Comparison of ENCODE assay signal across 11 cellular contexts in genomic region chr19:50356691-50357177, GRCh38. TPM values are rescaled to one million over a fixed set of nuclear protein-coding genes. Genes with fewer than 3 reads are reported as not detected.
DNase-seq lines count a peak whose midpoint lies in the region; ATAC-seq and TF ChIP-seq lines count a peak whose summit lies in the region.
"Had no signal": no experiment of that assay in that cellular context is flagged by ENCODE, and none has a peak within 500 bp of the region (broad histone marks: within the 10 kb centered on the region; RNA-seq: fewer than 3 reads in every experiment).

No MANE protein-coding gene starts in this region.

- H3K4me3 ChIP-seq in OCI-LY3 (ENCODE audit: low read length), result peak overlapping the region; percentile 98
- peak overlapping the region; percentile 72 for H3K4me3 ChIP-seq in effector memory CD4-positive, alpha-beta T cell (ENCODE audit: insufficient read depth, low read depth, low read length, poor library complexity, severe bottlenecking)
- peak overlapping the region in 5 of 8 donors; percentile 43 to 72 (median 48) for H3K4me3 ChIP-seq in spleen

- H3K9ac ChIP-seq in OCI-LY3 (ENCODE audit: low read length), result peak overlapping the region; percentile 100

- H3K27ac ChIP-seq in OCI-LY3 (ENCODE audit: low read length), result peak overlapping the region; percentile 90
- peak overlapping the region; percentile 94 for H3K27ac ChIP-seq in effector memory CD4-positive, alpha-beta T cell (ENCODE audit: insufficient read depth, low read length, poor library complexity, severe bottlenecking)
- peak overlapping the region in 7 of 8 donors; percentile 90 to 97 (median 94) for H3K27ac ChIP-seq in spleen

- no peak for DNase-seq in T-helper 2 cell treated with Interferon-gamma antibody and Interleukin-4, amounts not matched to agents 5 μg/mL and 100 μg/mL, for 36 hours (ENCODE audit: low spot score)
- DNase-seq in T-helper 2 cell (no peak), spleen (no peak), NCI-H2029 treated with DMSO at 0.1 percent for 48 hours (lab: John Stamatoyannopoulos, UW) (no peak), NCI-H1436 treated with DMSO at 0.1 percent for 48 hours (lab: John Stamatoyannopoulos, UW) (no peak)
- no peak for DNase-seq in effector memory CD4-positive, alpha-beta T cell
- DNase-seq: activated gamma-delta T cell had no signal

- no peaks in the 10 kb centered on the region for H3K27me3 Mint-ChIP-seq in T-helper 2 cell treated with Interferon-gamma antibody and Interleukin-4, amounts not matched to agents 5 μg/mL and 100 μg/mL, for 36 hours (ENCODE audit: low read depth)

- TF ChIP-seq CTCF in OCI-LY3 (IDR thresholded peaks at IDR 0.05; ENCODE audit: low read depth, low read length), result no peak
- TF ChIP-seq CTCF in spleen (IDR thresholded peaks at IDR 0.05 in 8 of 11, conservative IDR thresholded peaks at IDR 0.05 in 3 of 11), result no peak

- H3K27ac Mint-ChIP-seq in T-helper 2 cell treated with Interferon-gamma antibody and Interleukin-4, amounts not matched to agents 5 μg/mL and 100 μg/mL, for 36 hours, result peak overlapping the region; percentile 98

- no peaks in the 10 kb centered on the region for H3K79me2 ChIP-seq in OCI-LY3 (ENCODE audit: low read length)

- no peak for TF ChIP-seq POLR2A in spleen (IDR thresholded peaks at IDR 0.05)

- H3K4me1 ChIP-seq in OCI-LY3 (ENCODE audit: low read length) (peaks cover 57% of the 10 kb centered on the region), spleen (peaks cover 0 to 38% (median 12%) of the 10 kb centered on the region in 6 donors)
- H3K4me1 ChIP-seq in effector memory CD4-positive, alpha-beta T cell (ENCODE audit: control insufficient read depth, insufficient read depth, low read length, poor library complexity, severe bottlenecking), result peaks cover 8% of the 10 kb centered on the region

- H3K4me2 ChIP-seq in OCI-LY3 (ENCODE audit: low read length), result peak overlapping the region; percentile 100

- no peak for ATAC-seq in GM21367 (IDR thresholded peaks at IDR 0.05; ENCODE audit: unreplicated experiment)

- intact Hi-C loops in spleen (cut with DNase I; ENCODE audit: low total_unique reads), result loop anchor here (5.0 kb wide), 1 partner anchor 426 kb away; no protein-coding TSS in a partner anchor

- no peaks in the 10 kb centered on the region for H3K9me3 Mint-ChIP-seq in T-helper 2 cell treated with Interferon-gamma antibody and Interleukin-4, amounts not matched to agents 5 μg/mL and 100 μg/mL, for 36 hours

- peaks cover 25% of the 10 kb centered on the region for H3K4me1 Mint-ChIP-seq in T-helper 2 cell treated with Interferon-gamma antibody and Interleukin-4, amounts not matched to agents 5 μg/mL and 100 μg/mL, for 36 hours (ENCODE audit: low read depth)

- no peaks in the 10 kb centered on the region for H3K9me3 ChIP-seq in OCI-LY3 (ENCODE audit: insufficient read depth, low read length)
- no peaks in the 10 kb centered on the region for H3K9me3 ChIP-seq in effector memory CD4-positive, alpha-beta T cell (ENCODE audit: control insufficient read depth, low read length)
- no peaks in the 10 kb centered on the region for H3K9me3 ChIP-seq in spleen
- H3K9me3 ChIP-seq: gastrocnemius medialis, ovary had no signal

- H2AFZ ChIP-seq in OCI-LY3 (ENCODE audit: low read depth, low read length), result no peak overlapping the region

- peaks cover 2% of the 10 kb centered on the region for H3K36me3 Mint-ChIP-seq in T-helper 2 cell treated with Interferon-gamma antibody and Interleukin-4, amounts not matched to agents 5 μg/mL and 100 μg/mL, for 36 hours (ENCODE audit: low read depth)

- H3K27me3 ChIP-seq in OCI-LY3 (ENCODE audit: low read depth, low read length) (no peaks in the 10 kb centered on the region), spleen (replicated peaks in 1 of 7) (no peaks in the 10 kb centered on the region)
- H3K27me3 ChIP-seq in effector memory CD4-positive, alpha-beta T cell (replicated peaks; ENCODE audit: control insufficient read depth, insufficient read depth, low read length, poor library complexity, severe bottlenecking), result no peaks in the 10 kb centered on the region
- H3K27me3 ChIP-seq: gastrocnemius medialis, ovary had no signal

- no peaks in the 10 kb centered on the region for H4K20me1 ChIP-seq in OCI-LY3 (ENCODE audit: insufficient read depth, low read length)

- 32 to 35% (median 33%) methylated on average over 13 of the region's 13 CpGs for WGBS in spleen, 5 donors

- peak overlapping the region; percentile 92 for H3K4me3 Mint-ChIP-seq in T-helper 2 cell treated with Interferon-gamma antibody and Interleukin-4, amounts not matched to agents 5 μg/mL and 100 μg/mL, for 36 hours

- H3K36me3 ChIP-seq in OCI-LY3 (replicated peaks; ENCODE audit: low read depth, low read length) (peaks cover 8% of the 10 kb centered on the region), spleen (no peaks in the 10 kb centered on the region)
- no peaks in the 10 kb centered on the region for H3K36me3 ChIP-seq in effector memory CD4-positive, alpha-beta T cell (ENCODE audit: control insufficient read depth, insufficient read depth, low read length)
- H3K36me3 ChIP-seq: gastrocnemius medialis, ovary had no signal

RNA-seq across cellular contexts. Expression of gene NAPSA, which starts 8.7 kb away (rescaled TPM):
- total RNA-seq in spleen, result 1 to 10 TPM; 1.5 to 3.4 (median 2.3) TPM
- 1 to 10 TPM; 4.5 to 6.4 (median 5.0) TPM for polyA plus RNA-seq in spleen

RNA-seq across cellular contexts. Expression of gene NR1H2, which starts 19.5 kb away (rescaled TPM):
- 10 to 100 TPM; 59.9 to 96.0 (median 84.8) TPM for total RNA-seq in spleen
- 10 to 100 TPM; 53.1 to 75.5 (median 55.8) TPM for polyA plus RNA-seq in spleen

RNA-seq across cellular contexts. Expression of gene POLD1, which starts 27.4 kb away (rescaled TPM):
- 10 to 100 TPM; 26.5 to 39.9 (median 28.2) TPM for total RNA-seq in spleen
- 10 to 100 TPM; 50.9 to 66.6 (median 66.5) TPM for polyA plus RNA-seq in spleen

RNA-seq across cellular contexts. Expression of gene KCNC3, which starts 27.6 kb away (rescaled TPM):
- 10 to 100 TPM in 2 of 7 donors, 1 to 10 TPM in 5; 2.6 to 20.8 (median 7.1) TPM for total RNA-seq in spleen
- 1 to 10 TPM in 1 of 3 donors, under 1 TPM in 2; 0.72 to 2.6 (median 0.74) TPM for polyA plus RNA-seq in spleen

Comparison
In these comparisons a context has a peak if more than half of its experiments do, and no peak if none do; other contexts are left out.
1. H3K4me3 ChIP-seq: peak in every context shown above with its lines; median percentile 98 in OCI-LY3; 72 in effector memory CD4-positive, alpha-beta T cell; 48 in spleen.